In the genomic region with DNA sequence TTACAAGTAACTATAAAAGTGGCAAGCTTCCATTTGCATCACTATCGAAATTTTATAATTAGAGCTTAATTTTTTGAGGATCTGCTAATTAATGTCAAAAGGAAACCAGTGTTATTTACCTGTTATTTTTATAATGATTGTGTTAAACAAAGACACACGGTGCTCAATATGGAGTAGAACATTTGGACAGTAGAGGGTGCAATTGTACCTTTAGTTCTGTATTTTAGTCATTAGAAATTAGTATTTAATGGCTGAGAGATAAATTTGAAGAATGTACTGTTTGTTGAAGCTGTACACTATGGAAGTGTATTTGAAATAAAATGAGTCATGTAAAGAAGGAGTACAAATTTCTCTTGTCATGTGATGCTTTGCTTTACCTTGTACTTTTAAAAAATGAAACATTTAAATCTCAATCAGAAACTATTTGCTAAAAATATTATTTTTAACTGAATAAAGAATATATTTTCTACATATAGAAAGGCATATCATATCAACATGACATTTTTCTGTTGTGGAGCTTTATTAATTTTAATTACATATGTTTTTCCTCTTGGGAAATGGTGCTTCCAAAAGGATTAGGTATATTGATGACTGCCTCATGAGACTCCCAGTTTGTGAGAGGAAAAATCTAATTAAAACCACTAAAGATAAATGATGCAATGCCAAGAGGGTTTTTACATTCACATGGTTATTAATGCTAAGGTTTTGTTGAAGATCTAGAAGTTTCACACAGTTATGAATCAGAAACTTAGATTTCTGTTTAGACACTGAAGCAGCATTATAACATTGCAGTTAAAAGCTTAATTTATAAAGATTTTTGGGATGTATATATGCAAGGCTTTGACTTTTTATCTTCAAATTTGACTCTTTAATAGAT, we compare ENCODE assay signal across 8 cellular contexts. TPM values are rescaled to one million over a fixed set of nuclear protein-coding genes. Genes with fewer than 3 reads are reported as not detected.
DNase-seq lines count a peak whose midpoint lies in the region; ATAC-seq and TF ChIP-seq lines count a peak whose summit lies in the region.

No MANE protein-coding gene starts in this region.

- TF ChIP-seq CTCF in C4-2B (conservative IDR thresholded peaks at IDR 0.05) (peak; percentile 69), mammary epithelial cell (conservative IDR thresholded peaks at IDR 0.05 in 1 of 2, IDR thresholded peaks at IDR 0.05 in 1 of 2; ENCODE audit: extremely low read depth in 1 of 2, insufficient read depth in 1 of 2, low read depth in 1 of 2, low read length in 2 of 2) (peak; percentile 56 to 61)

- peak; percentile 5 for DNase-seq in KBM-7
- peak; percentile 15 for DNase-seq in mammary epithelial cell
- DNase-seq in lung microvascular endothelial cell (ENCODE audit: low read depth in 2 of 2) = peak; percentile 47 to 72
- DNase-seq in T-helper 17 cell = no peak
- DNase-seq in NCI-H345 (lab: John Stamatoyannopoulos, UW) = no peak

- H3K9me3 ChIP-seq in mammary epithelial cell (replicated peaks; ENCODE audit: insufficient read depth, low read length) (no peaks in the 10 kb centered on the region), T-helper 17 cell (ENCODE audit: control insufficient read depth, low read length, poor library complexity, severe bottlenecking) (no peaks in the 10 kb centered on the region)

- no peak overlapping the region for H3K4me3 ChIP-seq in mammary epithelial cell (replicated peaks in 1 of 3; ENCODE audit: insufficient read depth in 1 of 3, low read depth in 2 of 3, low read length in 3 of 3)

- in situ Hi-C loops in KBM-7 (cut with MboI; ENCODE audit: low pct_unique_long_range_greater_than_20kb, low sequenced_read_pairs) (no loop called here), mammary epithelial cell (cut with MboI; ENCODE audit: low sequenced_read_pairs in 2 of 2) (loop anchor here (10.0 to 25.0 kb wide), 3 partner anchors 361 to 948 kb away; no protein-coding TSS in a partner anchor)

- no peak overlapping the region for H3K4me2 ChIP-seq in mammary epithelial cell (ENCODE audit: insufficient read depth, low read depth, low read length)

- H3K27me3 ChIP-seq in mammary epithelial cell (ENCODE audit: insufficient read depth, low read length) = no peaks in the 10 kb centered on the region

- intact Hi-C loops in mammary epithelial cell (cut with micrococcal nuclease) = loop anchor here (1.0 to 10.0 kb wide), 4 partner anchors 277 to 897 kb away; no protein-coding TSS in a partner anchor

- H3K4me1 ChIP-seq in mammary epithelial cell (ENCODE audit: insufficient read depth, low read length) = no peaks in the 10 kb centered on the region

- no peaks in the 10 kb centered on the region for H4K20me1 ChIP-seq in mammary epithelial cell (ENCODE audit: insufficient read depth, low read length)

- H3K27ac ChIP-seq in C4-2B = no peak overlapping the region
- no peak overlapping the region for H3K27ac ChIP-seq in mammary epithelial cell (ENCODE audit: insufficient read depth, low read depth, low read length)

- H3K27me3 Mint-ChIP-seq in T-helper 17 cell = peaks cover 4% of the 10 kb centered on the region

- H3K4me3 Mint-ChIP-seq in T-helper 17 cell = no peak overlapping the region

- no peaks in the 10 kb centered on the region for H3K4me1 Mint-ChIP-seq in T-helper 17 cell

- ATAC-seq in T-helper 17 cell = no peak
- no peak for ATAC-seq in GM21786 (IDR thresholded peaks at IDR 0.05; ENCODE audit: unreplicated experiment)
- ATAC-seq in HG02798 (IDR thresholded peaks at IDR 0.05; ENCODE audit: poor library complexity, unreplicated experiment) = no peak

- no peak overlapping the region for H3K9ac ChIP-seq in mammary epithelial cell (ENCODE audit: insufficient read depth, low read length)

- BruUV-seq in mammary epithelial cell (replicated peaks; lab: Mats Ljungman, UMichigan) = no TSS peak

- 0% methylated on average over 2 of the region's 2 CpGs for WGBS in mammary epithelial cell (ENCODE audit: low coverage, missing lambda C conversion rate)

- H3K36me3 Mint-ChIP-seq in T-helper 17 cell (ENCODE audit: low read depth) = no peaks in the 10 kb centered on the region

- no peak overlapping the region for H3K27ac Mint-ChIP-seq in T-helper 17 cell

- dilution Hi-C loops in mammary epithelial cell (cut with HindIII; ENCODE audit: low sequenced_read_pairs) = no loop called here

- H2AFZ ChIP-seq in mammary epithelial cell (ENCODE audit: low read depth, low read length) = no peak overlapping the region

- CTCF ChIA-PET in mammary epithelial cell (lab: Charles Lee; ENCODE audit: low non-redundant PET) = interaction anchor here (0.8 kb wide), 1 partner anchor 11 kb away, joined by 6 read pairs; the partner anchor contains the start of gene PRKG1

- no peaks in the 10 kb centered on the region for H3K79me2 ChIP-seq in mammary epithelial cell (ENCODE audit: insufficient read depth, low read length)

- no peaks in the 10 kb centered on the region for H3K36me3 ChIP-seq in mammary epithelial cell (ENCODE audit: insufficient read depth, low read length)

RNA-seq across cellular contexts. Expression of gene PRKG1, which starts 10.4 kb away (rescaled TPM):
- total RNA-seq in mammary epithelial cell = 1 to 10 TPM in 1 of 2 donors, under 1 TPM in 1; 0.45 to 2.2 TPM
- polyA plus RNA-seq in mammary epithelial cell = 0.03 TPM
- not detected for polyA minus RNA-seq in mammary epithelial cell
- total RNA-seq in lung microvascular endothelial cell = 0.87 and 3.6 TPM in 2 replicates
- 1 to 10 TPM in 1 of 2 donors, under 1 TPM in 1; 0.27 to 4.1 TPM for total RNA-seq in T-helper 17 cell

Comparison
In these comparisons a context has a peak if more than half of its experiments do, and no peak if none do; other contexts are left out.
1. DNase-seq: peak in KBM-7 (single experiment), mammary epithelial cell (single experiment) and lung microvascular endothelial cell (2 of 2); none in T-helper 17 cell (0 of 3) and NCI-H345 (single experiment).